15 cellular contexts compared by ENCODE assay signal in the genomic region with DNA sequence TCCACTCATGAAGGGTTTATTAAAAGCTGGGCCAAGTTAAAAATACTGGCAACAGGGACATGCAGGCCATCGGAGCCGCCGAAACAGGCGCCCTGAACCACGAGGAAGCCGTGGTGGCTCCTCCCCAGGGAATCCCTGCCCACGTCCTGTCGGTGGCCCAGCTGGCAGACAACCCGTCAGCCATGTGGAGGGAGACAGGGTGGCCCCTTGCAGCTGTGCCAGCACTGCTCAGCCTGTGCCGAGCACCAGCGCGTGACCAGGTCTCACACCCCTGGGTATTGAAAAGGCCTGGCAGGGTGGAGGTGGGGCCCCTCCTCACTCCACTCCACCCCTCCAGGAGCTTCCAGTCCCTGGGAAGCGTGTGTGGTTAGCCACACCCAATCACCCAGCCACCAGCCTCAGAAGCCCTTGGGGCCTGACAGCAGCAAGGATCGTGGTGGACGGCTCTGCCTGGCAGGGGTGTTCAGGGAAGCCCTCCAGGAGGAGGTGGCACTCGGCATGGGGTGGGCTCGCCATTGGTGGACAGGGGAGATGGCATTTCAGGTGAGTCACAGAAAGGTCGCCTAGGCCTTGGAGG. TPM values are rescaled to one million over a fixed set of nuclear protein-coding genes. Genes with fewer than 3 reads are reported as not detected.
DNase-seq lines count a peak whose midpoint lies in the region; ATAC-seq and TF ChIP-seq lines count a peak whose summit lies in the region.
"Had no signal": no experiment of that assay in that cellular context is flagged by ENCODE, and none has a peak within 500 bp of the region (broad histone marks: within the 10 kb centered on the region; RNA-seq: fewer than 3 reads in every experiment).

No MANE protein-coding gene starts in this region.

- H3K9me3 ChIP-seq in OCI-LY7 (ENCODE audit: low read length) (no peaks in the 10 kb centered on the region), HAP-1 (no peaks in the 10 kb centered on the region)
- H3K9me3 ChIP-seq: thoracic aorta had no signal

- H3K4me1 ChIP-seq in OCI-LY7 (ENCODE audit: insufficient read depth, low read length, poor library complexity, severe bottlenecking), result peaks cover 24% of the 10 kb centered on the region
- H3K4me1 ChIP-seq in HAP-1, result no peaks in the 10 kb centered on the region

- no peaks in the 10 kb centered on the region for H3K27me3 ChIP-seq in HAP-1 (ENCODE audit: low read depth)

- H4K20me1 ChIP-seq in OCI-LY7 (ENCODE audit: insufficient read depth, low read length), result no peaks in the 10 kb centered on the region

- no TSS peak for BruUV-seq in OCI-LY7 (replicated peaks; lab: Mats Ljungman, UMichigan)

- H3K27ac ChIP-seq in OCI-LY7 (ENCODE audit: low read depth, low read length, poor library complexity, severe bottlenecking), result no peak overlapping the region
- H3K27ac ChIP-seq: brain microvascular endothelial cell, HL-60, thoracic aorta had no signal

- no peaks in the 10 kb centered on the region for H3K79me2 ChIP-seq in OCI-LY7 (ENCODE audit: insufficient read depth, low read depth, low read length)

- in situ Hi-C loops in HAP-1 (cut with MboI; ENCODE audit: low sequenced_read_pairs), result no loop called here

- peak overlapping the region; percentile 8; the same call in 1 of the 2 replicates for H3K4me2 ChIP-seq in OCI-LY7 (ENCODE audit: low read length)

- no peaks in the 10 kb centered on the region for H3K9me2 ChIP-seq in OCI-LY7 (ENCODE audit: insufficient read depth, low read length)

- TF ChIP-seq CTCF in OCI-LY7 (conservative IDR thresholded peaks at IDR 0.05; ENCODE audit: low read length), result no peak

- H2AFZ ChIP-seq in OCI-LY7 (ENCODE audit: low read length), result peak overlapping the region; percentile 21; the same call in 1 of the 2 replicates

- no peak overlapping the region for H3K4me3 ChIP-seq in Jurkat, Clone E6-1 (ENCODE audit: low read length)
- no peak overlapping the region for H3K4me3 ChIP-seq in OCI-LY7 (ENCODE audit: low read depth, low read length, poor library complexity, severe bottlenecking)
- no peak overlapping the region for H3K4me3 ChIP-seq in HAP-1
- H3K4me3 ChIP-seq: thoracic aorta had no signal

- no peak for ATAC-seq in sciatic nerve

- CTCF ChIA-PET in OCI-LY7 (lab: Charles Lee; ENCODE audit: unreplicated experiment), result no interaction called here

- no peaks in the 10 kb centered on the region for H3K36me3 ChIP-seq in OCI-LY7 (ENCODE audit: insufficient read depth, low read length)
- H3K36me3 ChIP-seq in HAP-1 (replicated peaks), result no peaks in the 10 kb centered on the region
- H3K36me3 ChIP-seq: brain microvascular endothelial cell, thoracic aorta had no signal

- peak; percentile 35 for DNase-seq in Daoy (ENCODE audit: low read depth)
- peak; percentile 23 for DNase-seq in Jurkat, Clone E6-1 (ENCODE audit: low read depth, low spot score)
- peak; percentile 80 for DNase-seq in OCI-LY7 (ENCODE audit: low spot score)
- peak; percentile 4 for DNase-seq in kidney tubule cell (ENCODE audit: low spot score)
- no peak for DNase-seq in sciatic nerve (ENCODE audit: low spot score)
- DNase-seq in foreskin melanocyte, result no peak
- DNase-seq in HAP-1 (ENCODE audit: low spot score in 2 of 2), result no peak
- DNase-seq: activated CD4-positive, alpha-beta T cell treated with anti-CD3 and anti-CD28 coated beads, Interleukin-2, amount 50 U/mL, for 48 hours; activated gamma-delta T cell treated with Interleukin-2 at 50 U/mL for 16 hours; brain microvascular endothelial cell; Calu3; head of caudate nucleus; MV-4-11 had no signal

- intact Hi-C loops in OCI-LY7 (cut with micrococcal nuclease; ENCODE audit: unreplicated experiment) (no loop called here), sciatic nerve (cut with DNase I) (no loop called here)

- POLR2A ChIA-PET in OCI-LY7 (lab: Charles Lee), result no interaction called here

RNA-seq across cellular contexts. Expression of gene DLK1, which starts 12.4 kb away (rescaled TPM):
- 0.06 TPM in 1 of 2 replicates, not detected in the other for total RNA-seq in Daoy (2014; rRNA removed; shearing (Covaris generic))
- polyA plus RNA-seq in Jurkat, Clone E6-1 (2012; ENCODE audit: insufficient read depth, insufficient read length), result not detected
- not detected in 2 replicates for total RNA-seq in OCI-LY7 (2014; rRNA removed; shearing (Covaris generic))
- total RNA-seq in OCI-LY7 (2022) (not detected in 2 replicates), sciatic nerve (0.22 TPM)
- total RNA-seq: Calu3, thoracic aorta had no signal

Comparison
In these comparisons a context has a peak if more than half of its experiments do, and no peak if none do; other contexts are left out.
1. DNase-seq: peak in Daoy (single experiment), Jurkat, Clone E6-1 (single experiment), OCI-LY7 (single experiment) and kidney tubule cell (single experiment); none in sciatic nerve (single experiment), foreskin melanocyte (single experiment) and HAP-1 (0 of 2).